In genomic region chr1:150159550-150159949, GRCh38 we compare ENCODE assay signal across 13 cellular contexts. TPM values are rescaled to one million over a fixed set of nuclear protein-coding genes. Genes with fewer than 3 reads are reported as not detected.
DNase-seq lines count a peak whose midpoint lies in the region; ATAC-seq, FAIRE-seq and TF ChIP-seq lines count a peak whose summit lies in the region.
"Had no signal": no experiment of that assay in that cellular context is flagged by ENCODE, and none has a peak within 500 bp of the region (broad histone marks: within the 10 kb centered on the region; RNA-seq: fewer than 3 reads in every experiment).

No MANE protein-coding gene starts in this region.

- H3K27me3 Mint-ChIP-seq in CD4-positive, CD25-positive, alpha-beta regulatory T cell, result no peaks in the 10 kb centered on the region
- H3K27me3 Mint-ChIP-seq in astrocyte (ENCODE audit: low read depth, unreplicated experiment), result no peaks in the 10 kb centered on the region
- peaks cover 0 to 7% (median 0%) of the 10 kb centered on the region in 5 donors for H3K27me3 Mint-ChIP-seq in naive thymus-derived CD4-positive, alpha-beta T cell
- no peaks in the 10 kb centered on the region for H3K27me3 Mint-ChIP-seq in type B pancreatic cell
- no peaks in the 10 kb centered on the region for H3K27me3 Mint-ChIP-seq in endodermal cell (ENCODE audit: insufficient read depth)

- 95 to 97% methylated on average over 5 to 8 of the region's 8 CpGs for WGBS in endodermal cell (ENCODE audit: insufficient coverage in 1 of 2, insufficient read length in 1 of 2), 2 experiments

- H3K9me3 Mint-ChIP-seq in CD4-positive, CD25-positive, alpha-beta regulatory T cell, result no peaks in the 10 kb centered on the region
- no peaks in the 10 kb centered on the region for H3K9me3 Mint-ChIP-seq in astrocyte (ENCODE audit: unreplicated experiment)
- peaks cover 0 to 2% (median 0%) of the 10 kb centered on the region in 11 donors for H3K9me3 Mint-ChIP-seq in naive thymus-derived CD4-positive, alpha-beta T cell
- no peaks in the 10 kb centered on the region for H3K9me3 Mint-ChIP-seq in type B pancreatic cell
- no peaks in the 10 kb centered on the region for H3K9me3 Mint-ChIP-seq in endodermal cell

- H3K79me2 ChIP-seq in KMS-11 (ENCODE audit: insufficient read depth, low read depth) (no peaks in the 10 kb centered on the region), astrocyte (ENCODE audit: insufficient read depth, low read length) (peaks cover 40% of the 10 kb centered on the region)

- peak overlapping the region; percentile 14; the same call in 1 of the 2 replicates for H3K9ac ChIP-seq in KMS-11
- peak overlapping the region; percentile 66 for H3K9ac ChIP-seq in astrocyte (ENCODE audit: low read length)
- no peak overlapping the region for H3K9ac ChIP-seq in endodermal cell (ENCODE audit: extremely low read depth, low read length, poor library complexity, severe bottlenecking)

- DNase-seq in CD4-positive, CD25-positive, alpha-beta regulatory T cell, result no peak
- DNase-seq in astrocyte (ENCODE audit: low read depth) (no peak), globus pallidus (ENCODE audit: low spot score) (no peak), type B pancreatic cell (ENCODE audit: extremely low spot score, unreplicated experiment) (no peak), NCI-H526 treated with DMSO at 0.1 percent for 48 hours (lab: John Stamatoyannopoulos, UW) (no peak), endodermal cell (no peak)
- no peak for DNase-seq in naive thymus-derived CD4-positive, alpha-beta T cell
- DNase-seq: cerebellar nuclear complex, DMS153 had no signal

- TF ChIP-seq CTCF in KMS-11 (conservative IDR thresholded peaks at IDR 0.05; ENCODE audit: low read depth, low read length), result no peak
- TF ChIP-seq CTCF in astrocyte (IDR thresholded peaks at IDR 0.05; ENCODE audit: insufficient read depth, low read depth, low read length), result no peak
- no peak for TF ChIP-seq CTCF in type B pancreatic cell (conservative IDR thresholded peaks at IDR 0.05)
- no peak for TF ChIP-seq CTCF in endodermal cell (conservative IDR thresholded peaks at IDR 0.05)

- H3K4me2 ChIP-seq in KMS-11 (peak overlapping the region; percentile 98), astrocyte (ENCODE audit: low read length) (peak overlapping the region; percentile 55)

- H3K27ac ChIP-seq in CD4-positive, CD25-positive, alpha-beta regulatory T cell (ENCODE audit: insufficient read depth, low read length, poor library complexity, severe bottlenecking), result peak overlapping the region; percentile 0
- H3K27ac ChIP-seq in KMS-11 (peak overlapping the region; percentile 68), astrocyte (ENCODE audit: low read depth, low read length) (peak overlapping the region; percentile 79), endodermal cell (ENCODE audit: low read depth, low read length) (no peak overlapping the region)
- H3K27ac ChIP-seq in naive thymus-derived CD4-positive, alpha-beta T cell (ENCODE audit: low read depth, low read length), result no peak overlapping the region
- H3K27ac ChIP-seq: VCaP had no signal

- CTCF ChIA-PET in naive thymus-derived CD4-positive, alpha-beta T cell (lab: Charles Lee), result interaction anchor here (3.6 to 17.2 kb wide), 2 partner anchors 27 to 84 kb away, joined by 14 to 243 read pairs; no protein-coding TSS in a partner anchor

- intact Hi-C loops in naive thymus-derived CD4-positive, alpha-beta T cell (cut with micrococcal nuclease), result no loop called here

- FAIRE-seq in astrocyte (lab: Jason Lieb, UNC), result no peak
- FAIRE-seq: H1, K562 had no signal

- H3K36me3 Mint-ChIP-seq in CD4-positive, CD25-positive, alpha-beta regulatory T cell, result peaks cover 36% of the 10 kb centered on the region
- peaks cover 47% of the 10 kb centered on the region for H3K36me3 Mint-ChIP-seq in astrocyte (ENCODE audit: low read depth, unreplicated experiment)
- peaks cover 0 to 44% (median 22%) of the 10 kb centered on the region in 5 donors for H3K36me3 Mint-ChIP-seq in naive thymus-derived CD4-positive, alpha-beta T cell
- H3K36me3 Mint-ChIP-seq in type B pancreatic cell, result peaks cover 39% of the 10 kb centered on the region
- peaks cover 45% of the 10 kb centered on the region for H3K36me3 Mint-ChIP-seq in endodermal cell (ENCODE audit: low read depth)

- H3K9me3 ChIP-seq in CD4-positive, CD25-positive, alpha-beta regulatory T cell (ENCODE audit: control insufficient read depth in 2 of 2, low read length in 2 of 2), result no peaks in the 10 kb centered on the region
- no peaks in the 10 kb centered on the region for H3K9me3 ChIP-seq in astrocyte (ENCODE audit: insufficient read depth, low read depth, low read length)
- H3K9me3 ChIP-seq in naive thymus-derived CD4-positive, alpha-beta T cell (ENCODE audit: control insufficient read depth in 2 of 3, low read length in 3 of 3), result no peaks in the 10 kb centered on the region
- H3K9me3 ChIP-seq in endodermal cell (ENCODE audit: control insufficient read depth, low read length), result no peaks in the 10 kb centered on the region

- no peak overlapping the region for H3K4me3 ChIP-seq in CD4-positive, CD25-positive, alpha-beta regulatory T cell (ENCODE audit: low read depth, low read length)
- H3K4me3 ChIP-seq in KMS-11 (IDR thresholded peaks at IDR 0.05; ENCODE audit: insufficient read depth, low read depth, low read length) (no peak overlapping the region), astrocyte (ENCODE audit: insufficient read depth, low read depth, low read length) (no peak overlapping the region), endodermal cell (ENCODE audit: low read length) (no peak overlapping the region)
- no peak overlapping the region for H3K4me3 ChIP-seq in naive thymus-derived CD4-positive, alpha-beta T cell (ENCODE audit: low read length)
- H3K4me3 ChIP-seq: K562 had no signal

- POLR2A ChIA-PET in naive thymus-derived CD4-positive, alpha-beta T cell (lab: Charles Lee), result interaction anchor here (2.0 to 6.8 kb wide), 4 partner anchors 8 to 91 kb away, joined by 7 to 78 read pairs (median 13); partner anchors contain the start of genes PLEKHO1 and VPS45

- H3K27me3 ChIP-seq in CD4-positive, CD25-positive, alpha-beta regulatory T cell (ENCODE audit: control insufficient read depth, insufficient read depth, low read length), result no peaks in the 10 kb centered on the region
- no peaks in the 10 kb centered on the region for H3K27me3 ChIP-seq in KMS-11 (ENCODE audit: insufficient read depth, low read depth)
- H3K27me3 ChIP-seq in astrocyte (ENCODE audit: insufficient read depth, low read length), result no peaks in the 10 kb centered on the region
- no peaks in the 10 kb centered on the region for H3K27me3 ChIP-seq in naive thymus-derived CD4-positive, alpha-beta T cell (ENCODE audit: control insufficient read depth in 2 of 2, insufficient read depth in 2 of 2, low read length in 2 of 2)
- no peaks in the 10 kb centered on the region for H3K27me3 ChIP-seq in endodermal cell (ENCODE audit: control insufficient read depth, insufficient read depth, low read length, poor library complexity, severe bottlenecking)

- H4K20me1 ChIP-seq in KMS-11 (ENCODE audit: insufficient read depth) (no peaks in the 10 kb centered on the region), astrocyte (ENCODE audit: insufficient read depth, low read length) (peaks cover 23% of the 10 kb centered on the region)

- H3K4me1 ChIP-seq in CD4-positive, CD25-positive, alpha-beta regulatory T cell (ENCODE audit: control insufficient read depth, insufficient read depth, low read length, poor library complexity, severe bottlenecking), result peaks cover 5% of the 10 kb centered on the region
- H3K4me1 ChIP-seq in KMS-11 (ENCODE audit: low read depth, poor library complexity, severe bottlenecking) (peaks cover 55% of the 10 kb centered on the region), astrocyte (ENCODE audit: insufficient read depth, low read length) (peaks cover 80% of the 10 kb centered on the region), endodermal cell (ENCODE audit: control insufficient read depth, insufficient read depth, low read length) (peaks cover 9% of the 10 kb centered on the region)
- peaks cover 0 to 31% of the 10 kb centered on the region in 2 donors for H3K4me1 ChIP-seq in naive thymus-derived CD4-positive, alpha-beta T cell (ENCODE audit: control insufficient read depth in 2 of 2, insufficient read depth in 2 of 2, low read length in 2 of 2)

- ATAC-seq in CD4-positive, CD25-positive, alpha-beta regulatory T cell (ENCODE audit: low read depth in 2 of 2), result no peak
- no peak for ATAC-seq in naive thymus-derived CD4-positive, alpha-beta T cell
- ATAC-seq: K562 had no signal

- H3K27ac Mint-ChIP-seq in CD4-positive, CD25-positive, alpha-beta regulatory T cell, result peak overlapping the region in 2 of 3 donors; percentile 44 to 59
- H3K27ac Mint-ChIP-seq in astrocyte (ENCODE audit: unreplicated experiment) (no peak overlapping the region), type B pancreatic cell (no peak overlapping the region), endodermal cell (no peak overlapping the region)
- peak overlapping the region in 6 of 9 donors; percentile 1 to 70 (median 52) for H3K27ac Mint-ChIP-seq in naive thymus-derived CD4-positive, alpha-beta T cell

- H3K36me3 ChIP-seq in CD4-positive, CD25-positive, alpha-beta regulatory T cell (ENCODE audit: control insufficient read depth, insufficient read depth, low read length), result peaks cover 53% of the 10 kb centered on the region
- H3K36me3 ChIP-seq in KMS-11 (ENCODE audit: insufficient read depth), result no peaks in the 10 kb centered on the region
- peaks cover 50% of the 10 kb centered on the region for H3K36me3 ChIP-seq in astrocyte (ENCODE audit: insufficient read depth, low read length)
- H3K36me3 ChIP-seq in naive thymus-derived CD4-positive, alpha-beta T cell (ENCODE audit: control insufficient read depth in 2 of 3, insufficient read depth in 3 of 3, low read length in 3 of 3), result peaks cover 0 to 51% (median 13%) of the 10 kb centered on the region in 3 experiments
- H3K36me3 ChIP-seq in endodermal cell (ENCODE audit: control insufficient read depth, insufficient read depth, low read length), result peaks cover 38% of the 10 kb centered on the region

- H2AFZ ChIP-seq in KMS-11 (ENCODE audit: low read depth) (peak overlapping the region; percentile 8; the same call in 1 of the 2 replicates), astrocyte (ENCODE audit: low read depth, low read length) (no peak overlapping the region)

- H3K4me1 Mint-ChIP-seq in CD4-positive, CD25-positive, alpha-beta regulatory T cell, result peaks cover 13 to 55% (median 27%) of the 10 kb centered on the region in 4 donors
- H3K4me1 Mint-ChIP-seq in astrocyte (ENCODE audit: low read depth, unreplicated experiment) (peaks cover 45% of the 10 kb centered on the region), type B pancreatic cell (ENCODE audit: unreplicated experiment) (peaks cover 38% of the 10 kb centered on the region), endodermal cell (peaks cover 33% of the 10 kb centered on the region)
- H3K4me1 Mint-ChIP-seq in naive thymus-derived CD4-positive, alpha-beta T cell, result peaks cover 45 to 92% (median 72%) of the 10 kb centered on the region in 7 donors

- no peak overlapping the region for H3K4me3 Mint-ChIP-seq in CD4-positive, CD25-positive, alpha-beta regulatory T cell
- H3K4me3 Mint-ChIP-seq in astrocyte (ENCODE audit: unreplicated experiment) (no peak overlapping the region), type B pancreatic cell (no peak overlapping the region), endodermal cell (no peak overlapping the region)
- peak overlapping the region in 2 of 10 donors; percentile 13 to 58 for H3K4me3 Mint-ChIP-seq in naive thymus-derived CD4-positive, alpha-beta T cell

RNA-seq across cellular contexts. Expression of gene PLEKHO1, which starts 9.8 kb away (rescaled TPM):
- total RNA-seq in CD4-positive, CD25-positive, alpha-beta regulatory T cell, result 61.0 TPM
- polyA plus RNA-seq in CD4-positive, CD25-positive, alpha-beta regulatory T cell, result 10 to 100 TPM; 21.5 to 31.5 (median 27.5) TPM
- total RNA-seq in astrocyte (63.0 and 63.7 TPM in 2 replicates), type B pancreatic cell (ENCODE audit: low replicate concordance) (27.1 and 72.0 TPM in 2 replicates), endodermal cell (10 to 100 TPM; 42.9 to 46.0 TPM)
- total RNA-seq in naive thymus-derived CD4-positive, alpha-beta T cell, result 100 to 1,000 TPM in 2 of 5 experiments, 10 to 100 TPM in 3; 64.9 to 111 (median 94.1) TPM
- polyA plus RNA-seq in naive thymus-derived CD4-positive, alpha-beta T cell, result 10 to 100 TPM; 33.4 to 33.7 TPM
- polyA plus RNA-seq in endodermal cell (2013, experiment 1 of 2), result 69.7 TPM
- 66.1 TPM for polyA plus RNA-seq in endodermal cell (2013, experiment 2 of 2)

Comparison
In these comparisons a context has a peak if more than half of its experiments do, and no peak if none do; other contexts are left out.
1. H3K27ac ChIP-seq: peak in CD4-positive, CD25-positive, alpha-beta regulatory T cell (single experiment), KMS-11 (single experiment) and astrocyte (single experiment); none in naive thymus-derived CD4-positive, alpha-beta T cell (single experiment) and endodermal cell (single experiment).
2. H3K27ac Mint-ChIP-seq: peak in CD4-positive, CD25-positive, alpha-beta regulatory T cell (2 of 3) and naive thymus-derived CD4-positive, alpha-beta T cell (6 of 9); none in astrocyte (single experiment), type B pancreatic cell (single experiment) and endodermal cell (single experiment).